ENCODE assay signal across 10 cellular contexts in genomic region chr5:135030123-135030517, GRCh38. TPM values are rescaled to one million over a fixed set of nuclear protein-coding genes. Genes with fewer than 3 reads are reported as not detected.
A peak's percentile ranks its signal among the peaks of the same experiment; 100 is the strongest.
DNase-seq lines count a peak whose midpoint lies in the region; ATAC-seq and TF ChIP-seq lines count a peak whose summit lies in the region.
"Had no signal": no experiment of that assay in that cellular context is flagged by ENCODE, and none has a peak within 500 bp of the region (broad histone marks: within the 10 kb centered on the region; RNA-seq: fewer than 3 reads in every experiment).

No MANE protein-coding gene starts in this region.

- no peak for TF ChIP-seq CTCF in HFF-Myc (IDR thresholded peaks at IDR 0.05; ENCODE audit: low read depth, low read length, missing control alignments)
- TF ChIP-seq CTCF in MCF 10A (IDR thresholded peaks at IDR 0.05; ENCODE audit: unreplicated experiment) = no peak

- H3K27ac Mint-ChIP-seq in MCF 10A (ENCODE audit: low read depth, unreplicated experiment) = peak overlapping the region; percentile 3
- peak overlapping the region; percentile 87 for H3K27ac Mint-ChIP-seq in memory B cell
- no peak overlapping the region for H3K27ac Mint-ChIP-seq in T-cell

- H2AFZ ChIP-seq in ACC112 (ENCODE audit: low read length, unreplicated experiment) = peak overlapping the region; percentile 10

- DNase-seq in HFF-Myc (ENCODE audit: extremely low read depth, low read depth) = no peak
- no peak for DNase-seq in MCF 10A (ENCODE audit: unreplicated experiment)
- no peak for DNase-seq in memory B cell (ENCODE audit: low spot score in 2 of 2)
- DNase-seq in T-cell = no peak
- DNase-seq in NCI-H2081 (lab: John Stamatoyannopoulos, UW) = no peak
- DNase-seq: NCI-H1930 had no signal

- H3K4me3 Mint-ChIP-seq in MCF 10A (ENCODE audit: unreplicated experiment) = no peak overlapping the region
- H3K4me3 Mint-ChIP-seq in memory B cell = peak overlapping the region; percentile 30
- peak overlapping the region in 1 of 3 donors; percentile 75 for H3K4me3 Mint-ChIP-seq in T-cell

- BruUV-seq in MCF 10A (replicated peaks; lab: Mats Ljungman, UMichigan) = no TSS peak

- H3K4me3 ChIP-seq in ACC112 (ENCODE audit: low read depth, low read length) = peak overlapping the region; percentile 100
- H3K4me3 ChIP-seq in HFF-Myc (replicated peaks; ENCODE audit: low read depth, low read length) = peak overlapping the region; percentile 95

- H3K4me1 ChIP-seq in ACC112 (ENCODE audit: control insufficient read depth, insufficient read depth, low read length, unreplicated experiment) = no peaks in the 10 kb centered on the region

- ATAC-seq in memory B cell (ENCODE audit: low read depth) (no peak), T-cell (replicated peaks in 1 of 4) (no peak), esophagus mucosa (no peak), GM19467 (IDR thresholded peaks at IDR 0.05; ENCODE audit: unreplicated experiment) (no peak)

- H3K27me3 ChIP-seq in ACC112 (ENCODE audit: insufficient read depth, low read length) = no peaks in the 10 kb centered on the region

- H3K4me1 Mint-ChIP-seq in MCF 10A (ENCODE audit: insufficient read depth, unreplicated experiment) = peaks cover 18% of the 10 kb centered on the region
- peaks cover 32% of the 10 kb centered on the region for H3K4me1 Mint-ChIP-seq in memory B cell
- peaks cover 37 to 43% (median 40%) of the 10 kb centered on the region in 3 donors for H3K4me1 Mint-ChIP-seq in T-cell

- peaks cover 26% of the 10 kb centered on the region for H3K36me3 Mint-ChIP-seq in MCF 10A (ENCODE audit: insufficient read depth, unreplicated experiment)
- peaks cover 7% of the 10 kb centered on the region for H3K36me3 Mint-ChIP-seq in memory B cell
- H3K36me3 Mint-ChIP-seq in T-cell = no peaks in the 10 kb centered on the region

- intact Hi-C loops in MCF 10A (cut with micrococcal nuclease) = loop anchor here (5.0 kb wide), 2 partner anchors 177 to 302 kb away; no protein-coding TSS in a partner anchor

- CTCF ChIA-PET in MCF 10A (lab: Yijun Ruan, JAX) (interaction anchor here (0.5 to 0.7 kb wide), 2 partner anchors 21 to 161 kb away, joined by 3 read pairs; no protein-coding TSS in a partner anchor), T-cell (lab: Charles Lee) (no interaction called here)

- H3K27ac ChIP-seq in ACC112 (ENCODE audit: low read depth, low read length) = peak overlapping the region; percentile 47

- no peaks in the 10 kb centered on the region for H3K27me3 Mint-ChIP-seq in MCF 10A (ENCODE audit: insufficient read depth, unreplicated experiment)
- peaks cover 35% of the 10 kb centered on the region for H3K27me3 Mint-ChIP-seq in memory B cell
- H3K27me3 Mint-ChIP-seq in T-cell = peaks cover 62 to 73% of the 10 kb centered on the region in 2 donors

- POLR2A ChIA-PET in MCF 10A (lab: Yijun Ruan, JAX) = interaction anchor here (0.8 kb wide), 1 partner anchor 110 kb away, joined by 3 read pairs; no protein-coding TSS in a partner anchor
- POLR2A ChIA-PET in T-cell (lab: Charles Lee) = no interaction called here

- peaks cover 43% of the 10 kb centered on the region for H3K79me2 ChIP-seq in ACC112 (ENCODE audit: control insufficient read depth, insufficient read depth, low read length, unreplicated experiment)

- 0 out of 2 replicates have a peak, but pooled peaks cover 5% of the 10 kb centered on the region for H3K36me3 ChIP-seq in ACC112 (ENCODE audit: insufficient read depth, low read length)

- H3K9me3 Mint-ChIP-seq in MCF 10A (ENCODE audit: unreplicated experiment) (peaks cover 8% of the 10 kb centered on the region), memory B cell (peaks cover 7% of the 10 kb centered on the region), T-cell (no peaks in the 10 kb centered on the region)

RNA-seq across cellular contexts. Expression of gene PITX1, which starts 3.9 kb away (rescaled TPM):
- total RNA-seq in MCF 10A (2022) (37.1 and 42.9 TPM in 2 replicates), T-cell (under 1 TPM in 2 of 5 donors, not detected in 3; 0.32 to 0.38 TPM), esophagus mucosa (689 TPM)
- total RNA-seq: liver had no signal

Comparison
In these comparisons a context has a peak if more than half of its experiments do, and no peak if none do; other contexts are left out.
1. H3K27ac Mint-ChIP-seq: peak in MCF 10A (single experiment) and memory B cell (single experiment); none in T-cell (0 of 2).
2. RNA of gene PITX1, which starts 3.9 kb away (total RNA-seq): 689 TPM in esophagus mucosa (single experiment) and 37.1 to 42.9 TPM in MCF 10A; 0.32 to 0.38 TPM in T-cell; every median in the first group is over 10 times any median in the second.